In genomic region chr14:74911221-74911620, GRCh38 we compare ENCODE assay signal across 27 cellular contexts. TPM values are rescaled to one million over a fixed set of nuclear protein-coding genes. Genes with fewer than 3 reads are reported as not detected.
"Had no signal": no experiment of that assay in that cellular context is flagged by ENCODE, and none has a peak within 500 bp of the region (broad histone marks: within the 10 kb centered on the region; RNA-seq: fewer than 3 reads in every experiment).

No MANE protein-coding gene starts in this region.

- H3K36me3 Mint-ChIP-seq: activated naive CD8-positive, alpha-beta T cell treated with anti-CD3 and anti-CD28 coated beads for 36 hours had no signal

- H3K9me3 Mint-ChIP-seq: activated CD4-positive, alpha-beta memory T cell treated with anti-CD3 and anti-CD28 coated beads, Interleukin-2, amount 10 ng/mL, durations not matched to agents 7 days and 5 days; activated naive CD4-positive, alpha-beta T cell treated with anti-CD3 and anti-CD28 coated beads for 36 hours; activated naive CD8-positive, alpha-beta T cell treated with anti-CD3 and anti-CD28 coated beads for 36 hours had no signal

- H3K27ac ChIP-seq: Peyer's patch, RWPE1, SJCRH30, VCaP had no signal

- H3K9me2 ChIP-seq: SK-N-SH had no signal

- H3K9ac ChIP-seq: SK-N-SH had no signal

- H3K9me3 ChIP-seq: Peyer's patch, SJCRH30, SK-N-SH had no signal

- H3K36me3 ChIP-seq: Peyer's patch, SJCRH30 had no signal

- DNase-seq: activated CD4-positive, alpha-beta memory T cell treated with anti-CD3 and anti-CD28 coated beads, Interleukin-2, amount 10 ng/mL, durations not matched to agents 7 days and 5 days; activated CD4-positive, alpha-beta T cell treated with anti-CD3 and anti-CD28 coated beads for 36 hours; activated CD4-positive, alpha-beta T cell treated with anti-CD3 and anti-CD28 coated beads, Interleukin-2, amount 50 U/mL, for 1 hour; activated naive CD4-positive, alpha-beta T cell treated with anti-CD3 and anti-CD28 coated beads for 36 hours; activated naive CD8-positive, alpha-beta T cell treated with anti-CD3 and anti-CD28 coated beads for 36 hours; activated T-cell treated with anti-CD3 and anti-CD28 coated beads for 4 hours; anterior cingulate cortex; caudate nucleus; MM.1S; NCI-H1105; NCI-H1436 treated with DMSO at 0.1 percent for 48 hours; NCI-H187; NCI-H2081; NCI-H510A treated with DMSO at 0.1 percent for 48 hours; NCI-H69; NK-92 treated with Interleukin-12 subunit alpha and Interleukin-12 subunit beta, amount 100 ng/mL, for 24 hours; OCI-M1; Right ventricle myocardium superior; T-helper 1 cell had no signal

- ATAC-seq: activated CD4-positive, alpha-beta T cell treated with anti-CD3 and anti-CD28 coated beads for 36 hours had no signal

- H3K27me3 ChIP-seq: Peyer's patch, SJCRH30 had no signal

- H3K27ac Mint-ChIP-seq: activated CD4-positive, alpha-beta memory T cell treated with anti-CD3 and anti-CD28 coated beads, Interleukin-2, amount 10 ng/mL, durations not matched to agents 7 days and 5 days; activated CD4-positive, alpha-beta T cell treated with anti-CD3 and anti-CD28 coated beads for 36 hours; activated naive CD4-positive, alpha-beta T cell treated with anti-CD3 and anti-CD28 coated beads for 36 hours; activated naive CD8-positive, alpha-beta T cell treated with anti-CD3 and anti-CD28 coated beads for 36 hours had no signal

- H3K4me2 ChIP-seq: SK-N-SH had no signal

- H3K4me3 ChIP-seq: SJCRH30 had no signal

RNA-seq across cellular contexts. Expression of gene PROX2, which starts 35.3 kb away (rescaled TPM):
- total RNA-seq: activated CD4-positive, alpha-beta memory T cell treated with anti-CD3 and anti-CD28 coated beads, Interleukin-2, amount 10 ng/mL, durations not matched to agents 7 days and 5 days; cerebellum; Peyer's patch; Right ventricle myocardium superior; SJCRH30; T-helper 2 cell treated with Interferon-gamma antibody and Interleukin-4, amounts not matched to agents 100 ng/mL and 5 ng/mL, for 36 hours had no signal
- polyA plus RNA-seq: adipose tissue, SK-N-SH had no signal
